In genomic region chr13:37418490-37418889, GRCh38 we compare ENCODE assay signal across 17 cellular contexts.
DNase-seq lines count a peak whose midpoint lies in the region; TF ChIP-seq lines count a peak whose summit lies in the region.
"Had no signal": no experiment of that assay in that cellular context is flagged by ENCODE, and none has a peak within 500 bp of the region (broad histone marks: within the 10 kb centered on the region; RNA-seq: fewer than 3 reads in every experiment).

No MANE protein-coding gene starts in this region.

- H3K4me3 ChIP-seq in AG04450 (ENCODE audit: low read depth, low read length): no peak overlapping the region
- H3K4me3 ChIP-seq in PC-9: no peak overlapping the region
- no peak overlapping the region for H3K4me3 ChIP-seq in mesenchymal stem cell (ENCODE audit: insufficient read depth in 1 of 2, low read depth in 1 of 2, low read length in 2 of 2)
- H3K4me3 ChIP-seq: BLaER1 treated with 17β-estradiol and CSF1 and Interleukin-3, amounts not matched to agents 10 nM and 100 nM had no signal

- H3K14ac ChIP-seq in mesenchymal stem cell (ENCODE audit: low read length in 2 of 2): no peak overlapping the region

- H2BK5ac ChIP-seq in mesenchymal stem cell (ENCODE audit: low read depth, low read length, poor library complexity, severe bottlenecking): no peak overlapping the region

- no peak overlapping the region for H3K4me2 ChIP-seq in PC-9
- H3K4me2 ChIP-seq in mesenchymal stem cell (ENCODE audit: low read length, poor library complexity, severe bottlenecking): no peak overlapping the region
- H3K4me2 ChIP-seq: BLaER1 treated with 17β-estradiol and CSF1 and Interleukin-3, amounts not matched to agents 10 nM and 100 nM had no signal

- H3K18ac ChIP-seq in mesenchymal stem cell (ENCODE audit: low read depth in 1 of 2, low read length in 2 of 2): peak overlapping the region in 1 of 2 experiments; percentile 40

- H3K4me1 ChIP-seq in PC-9 (replicated peaks; ENCODE audit: insufficient read depth): no peaks in the 10 kb centered on the region
- H3K4me1 ChIP-seq in mesenchymal stem cell (ENCODE audit: control insufficient read depth, insufficient read depth, low read depth, low read length): no peaks in the 10 kb centered on the region
- H3K4me1 ChIP-seq: BLaER1 treated with 17β-estradiol and CSF1 and Interleukin-3, amounts not matched to agents 10 nM and 100 nM had no signal

- H3K36me3 ChIP-seq in PC-9 (ENCODE audit: low read depth) (no peaks in the 10 kb centered on the region), mesenchymal stem cell (ENCODE audit: control insufficient read depth in 1 of 2, insufficient read depth in 2 of 2, low read depth in 1 of 2, low read length in 2 of 2) (no peaks in the 10 kb centered on the region)
- H3K36me3 ChIP-seq: BLaER1 treated with 17β-estradiol and CSF1 and Interleukin-3, amounts not matched to agents 10 nM and 100 nM had no signal

- H3F3A ChIP-seq in PC-9 (ENCODE audit: insufficient read depth, low read depth): no peaks in the 10 kb centered on the region

- no peak overlapping the region for H2AK5ac ChIP-seq in mesenchymal stem cell (ENCODE audit: low read length, severe bottlenecking)

- no peak overlapping the region for H3K4ac ChIP-seq in mesenchymal stem cell (ENCODE audit: low read depth in 1 of 2, low read length in 2 of 2)

- WGBS in mesenchymal stem cell: 91% methylated on average over 2 of the region's 2 CpGs

- no peaks in the 10 kb centered on the region for H3K79me1 ChIP-seq in mesenchymal stem cell (replicated peaks; ENCODE audit: low read length, poor library complexity, severe bottlenecking)

- no peaks in the 10 kb centered on the region for H4K20me1 ChIP-seq in PC-9 (ENCODE audit: insufficient read depth)
- H4K20me1 ChIP-seq: BLaER1 treated with 17β-estradiol and CSF1 and Interleukin-3, amounts not matched to agents 10 nM and 100 nM had no signal

- H3K23ac ChIP-seq in mesenchymal stem cell (ENCODE audit: low read length in 2 of 2): no peak overlapping the region

- BruUV-seq in PC-9 (replicated peaks; lab: Mats Ljungman, UMichigan): no TSS peak

- no peak overlapping the region for H2BK15ac ChIP-seq in mesenchymal stem cell (ENCODE audit: low read depth, poor library complexity, severe bottlenecking)

- H2AFZ ChIP-seq in PC-9 (0 out of 2 replicates have a peak overlapping the region, but pooled peaks have one; percentile 68), mesenchymal stem cell (ENCODE audit: low read depth, low read length) (no peak overlapping the region)

- intact Hi-C loops in PC-9 (cut with micrococcal nuclease; ENCODE audit: unreplicated experiment): no loop called here

- H3K79me2 ChIP-seq in PC-9 (ENCODE audit: low read depth): no peaks in the 10 kb centered on the region

- POLR2A ChIA-PET in AG04450 (lab: Yijun Ruan, JAX) (interaction anchor here (1.0 kb wide), 1 partner anchor 11 kb away, joined by 3 read pairs; no protein-coding TSS in a partner anchor), PC-9 (lab: Charles Lee; ENCODE audit: unreplicated experiment) (no interaction called here)

- TF ChIP-seq CTCF in AG04450 (IDR thresholded peaks at IDR 0.05; ENCODE audit: low read depth, low read length) (no peak), PC-9 (conservative IDR thresholded peaks at IDR 0.05) (no peak)

- no peak overlapping the region for H4K91ac ChIP-seq in mesenchymal stem cell (ENCODE audit: low read length)

- no peak overlapping the region for H2BK120ac ChIP-seq in mesenchymal stem cell (ENCODE audit: low read depth, low read length)

- H3K27ac ChIP-seq in AG04450 (ENCODE audit: low read depth, low read length): peak overlapping the region; percentile 58
- H3K27ac ChIP-seq in PC-9: no peak overlapping the region
- H3K27ac ChIP-seq in mesenchymal stem cell (ENCODE audit: low read length, poor library complexity, severe bottlenecking): no peak overlapping the region
- H3K27ac ChIP-seq: BLaER1 treated with 17β-estradiol and CSF1 and Interleukin-3, amounts not matched to agents 10 nM and 100 nM had no signal

- H2BK12ac ChIP-seq in mesenchymal stem cell (ENCODE audit: low read length in 2 of 2): no peak overlapping the region

- no peaks in the 10 kb centered on the region for H3K9me2 ChIP-seq in PC-9 (ENCODE audit: insufficient read depth)

- H3K9ac ChIP-seq in mesenchymal stem cell (ENCODE audit: low read length): peak overlapping the region; percentile 5
- H3K9ac ChIP-seq: BLaER1 treated with 17β-estradiol and CSF1 and Interleukin-3, amounts not matched to agents 10 nM and 100 nM had no signal

- DNase-seq in AG04450 (ENCODE audit: low read depth, low spot score): peak; percentile 33
- no peak for DNase-seq in PC-9
- peak; percentile 46 for DNase-seq in fibroblast of gingiva (ENCODE audit: low read depth)
- DNase-seq in mesenchymal stem cell: peak; percentile 38
- DNase-seq in 8988T: no peak
- no peak for DNase-seq in D341Med (ENCODE audit: low spot score)
- no peak for DNase-seq in T-helper 1 cell
- DNase-seq: CD8-positive, alpha-beta memory T cell; NCI-H1048; NCI-H1436; NCI-H1930; NCI-H226; NCI-H524; NCI-H82; OCI-M1; SHP77 treated with DMSO at 0.1 percent for 48 hours had no signal

- H3K27me3 ChIP-seq in AG04450 (ENCODE audit: control insufficient read depth, insufficient read depth, low read length) (no peaks in the 10 kb centered on the region), PC-9 (ENCODE audit: insufficient read depth, low read depth) (no peaks in the 10 kb centered on the region), mesenchymal stem cell (ENCODE audit: control insufficient read depth in 1 of 2, insufficient read depth in 1 of 2, low read length in 2 of 2) (no peaks in the 10 kb centered on the region)
- H3K27me3 ChIP-seq: BLaER1 treated with 17β-estradiol and CSF1 and Interleukin-3, amounts not matched to agents 10 nM and 100 nM had no signal

- H3K9me3 ChIP-seq in AG04450 (ENCODE audit: control insufficient read depth, insufficient read depth, low read length) (no peaks in the 10 kb centered on the region), PC-9 (ENCODE audit: insufficient read depth, low read depth) (no peaks in the 10 kb centered on the region), mesenchymal stem cell (ENCODE audit: control insufficient read depth, low read length) (no peaks in the 10 kb centered on the region)
- H3K9me3 ChIP-seq: BLaER1 treated with 17β-estradiol and CSF1 and Interleukin-3, amounts not matched to agents 10 nM and 100 nM had no signal

- CTCF ChIA-PET in AG04450 (lab: Charles Lee) (interaction anchor here (1.7 to 1.8 kb wide), 2 partner anchors 12 to 184 kb away, joined by 6 to 9 read pairs; no protein-coding TSS in a partner anchor), PC-9 (lab: Charles Lee) (no interaction called here)

- H4K8ac ChIP-seq in mesenchymal stem cell (ENCODE audit: low read length): no peak overlapping the region

Comparison
In these comparisons a context has a peak if more than half of its experiments do, and no peak if none do; other contexts are left out.
1. DNase-seq: peak in AG04450 (single experiment), fibroblast of gingiva (single experiment) and mesenchymal stem cell (single experiment); none in PC-9 (0 of 2), 8988T (single experiment), D341Med (single experiment) and T-helper 1 cell (0 of 5).